In the genomic region with DNA sequence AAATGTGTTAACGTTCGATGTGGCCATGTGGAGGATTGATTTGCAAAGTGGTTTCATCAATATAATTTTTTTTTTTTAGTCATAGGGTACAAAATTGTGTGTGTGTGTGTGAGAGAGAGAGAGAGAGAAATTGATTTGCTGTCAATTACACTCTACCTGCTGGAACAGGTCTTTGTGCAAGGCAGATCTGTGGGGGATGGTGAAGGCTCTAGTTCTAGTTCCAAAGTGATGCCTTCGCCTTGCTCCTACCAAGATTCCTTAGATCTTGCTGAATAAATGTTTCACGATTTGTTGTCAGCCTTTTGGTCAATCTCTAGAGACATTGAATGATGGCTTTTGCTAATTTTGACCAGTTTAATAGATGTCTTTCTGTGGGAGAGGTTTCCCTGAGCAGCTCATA, we compare ENCODE assay signal across 26 cellular contexts.
"Had no signal": no experiment of that assay in that cellular context is flagged by ENCODE, and none has a peak within 500 bp of the region (broad histone marks: within the 10 kb centered on the region; RNA-seq: fewer than 3 reads in every experiment).

No MANE protein-coding gene starts in this region.

- DNase-seq: colonic mucosa; cortex of kidney; effector CD8-positive, alpha-beta T cell; effector memory CD8-positive, alpha-beta T cell; endodermal cell; erythroblast; esophagus squamous epithelium; foreskin fibroblast; foreskin melanocyte; gastrocnemius medialis; glutamatergic neuron; head of caudate nucleus; heart right ventricle; hippocampal formation; left cardiac atrium; left lung; left ventricle myocardium superior; mammary epithelial cell; mesendoderm; midbrain had no signal

- H3K27ac Mint-ChIP-seq: dendritic cell treated with granulocyte-macrophage colony-stimulating factor and Interleukin-4, amounts not matched to agents 40 ng/mL and 50 ng/mL, for 4 days; effector memory CD8-positive, alpha-beta T cell; endodermal cell; memory B cell had no signal

- H3K4me3 Mint-ChIP-seq: dendritic cell treated with granulocyte-macrophage colony-stimulating factor and Interleukin-4, amounts not matched to agents 40 ng/mL and 50 ng/mL, for 4 days; effector memory CD8-positive, alpha-beta T cell; endodermal cell; memory B cell had no signal

- ATAC-seq: effector memory CD8-positive, alpha-beta T cell; esophagus mucosa; gastrocnemius medialis; heart right ventricle; left cardiac atrium; left lung; left ventricle myocardium superior had no signal

- H3K9me3 Mint-ChIP-seq: dendritic cell treated with granulocyte-macrophage colony-stimulating factor and Interleukin-4, amounts not matched to agents 40 ng/mL and 50 ng/mL, for 4 days; effector memory CD8-positive, alpha-beta T cell; endodermal cell; memory B cell had no signal

- H3K9me3 ChIP-seq: colonic mucosa, esophagus squamous epithelium, gastrocnemius medialis, heart right ventricle, left lung had no signal

- H3K27me3 ChIP-seq: colonic mucosa, esophagus squamous epithelium, gastrocnemius medialis, heart right ventricle, left lung had no signal

- H3K27me3 Mint-ChIP-seq: dendritic cell treated with granulocyte-macrophage colony-stimulating factor and Interleukin-4, amounts not matched to agents 40 ng/mL and 50 ng/mL, for 4 days; effector memory CD8-positive, alpha-beta T cell; memory B cell had no signal

- H3K4me3 ChIP-seq: colonic mucosa, esophagus squamous epithelium, gastrocnemius medialis, heart right ventricle, left lung, lung had no signal

- FAIRE-seq: keratinocyte had no signal

- H3K4me1 ChIP-seq: colonic mucosa, esophagus squamous epithelium, gastrocnemius medialis, heart right ventricle, left lung had no signal

- H3K36me3 ChIP-seq: colonic mucosa, esophagus squamous epithelium, gastrocnemius medialis, left lung had no signal

- H3K4me1 Mint-ChIP-seq: endodermal cell, memory B cell had no signal

- H3K27ac ChIP-seq: colonic mucosa, epithelial cell of prostate, esophagus squamous epithelium, gastrocnemius medialis, heart right ventricle, left lung had no signal
